1 cellular context compared by ENCODE assay signal in the genomic region with DNA sequence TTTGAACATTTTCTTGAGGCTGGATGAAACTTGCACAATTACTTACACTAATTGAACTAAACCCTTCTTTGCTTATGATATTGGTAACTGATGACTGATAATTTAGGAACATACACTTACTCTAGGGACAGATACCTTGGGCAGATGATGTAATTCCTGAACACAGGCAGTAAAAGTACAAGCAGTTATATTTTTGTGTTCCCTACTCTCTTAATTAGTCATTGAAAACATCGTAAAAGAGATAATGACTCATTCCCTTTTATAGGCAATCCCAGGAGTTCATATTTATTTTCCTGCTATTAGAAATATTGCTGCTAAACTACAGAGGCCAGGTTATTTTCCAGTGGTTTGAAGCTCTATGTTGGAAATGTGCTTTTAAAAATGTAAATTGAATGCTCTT.
TF ChIP-seq lines count a peak whose summit lies in the region.

No MANE protein-coding gene starts in this region.

TF ChIP-seq in HEK293, 187 proteins besides CTCF, POLR2A, EP300 and RAD21 (continued from another document):
- TF ChIP-seq, protein P1, sequence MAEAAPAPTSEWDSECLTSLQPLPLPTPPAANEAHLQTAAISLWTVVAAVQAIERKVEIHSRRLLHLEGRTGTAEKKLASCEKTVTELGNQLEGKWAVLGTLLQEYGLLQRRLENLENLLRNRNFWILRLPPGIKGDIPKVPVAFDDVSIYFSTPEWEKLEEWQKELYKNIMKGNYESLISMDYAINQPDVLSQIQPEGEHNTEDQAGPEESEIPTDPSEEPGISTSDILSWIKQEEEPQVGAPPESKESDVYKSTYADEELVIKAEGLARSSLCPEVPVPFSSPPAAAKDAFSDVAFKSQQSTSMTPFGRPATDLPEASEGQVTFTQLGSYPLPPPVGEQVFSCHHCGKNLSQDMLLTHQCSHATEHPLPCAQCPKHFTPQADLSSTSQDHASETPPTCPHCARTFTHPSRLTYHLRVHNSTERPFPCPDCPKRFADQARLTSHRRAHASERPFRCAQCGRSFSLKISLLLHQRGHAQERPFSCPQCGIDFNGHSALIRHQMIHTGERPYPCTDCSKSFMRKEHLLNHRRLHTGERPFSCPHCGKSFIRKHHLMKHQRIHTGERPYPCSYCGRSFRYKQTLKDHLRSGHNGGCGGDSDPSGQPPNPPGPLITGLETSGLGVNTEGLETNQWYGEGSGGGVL (tag by site-specific recombination; IDR thresholded peaks at IDR 0.05): peak; percentile 18; the same call in 1 of the 2 replicates
- TF ChIP-seq ZNF660 (tag by site-specific recombination; IDR thresholded peaks at IDR 0.05): no peak
- TF ChIP-seq ZNF184 (tag by site-specific recombination; IDR thresholded peaks at IDR 0.05): 0 out of 2 replicates have a peak, but pooled peaks have one; percentile 37
- no peak for TF ChIP-seq ZNF214 (tag by site-specific recombination; IDR thresholded peaks at IDR 0.05; ENCODE audit: borderline replicate concordance)
